15 cellular contexts compared by ENCODE assay signal in genomic region chr15:50840520-50840919, GRCh38.
"Had no signal": no experiment of that assay in that cellular context is flagged by ENCODE, and none has a peak within 500 bp of the region (broad histone marks: within the 10 kb centered on the region; RNA-seq: fewer than 3 reads in every experiment).

No MANE protein-coding gene starts in this region.

- H3K36me3 ChIP-seq: cardiac muscle cell, prostate gland, tibial artery, vagina had no signal

- DNase-seq: activated CD4-positive, alpha-beta T cell treated with anti-CD3 and anti-CD28 coated beads, Interleukin-2, amount 50 U/mL, for 48 hours; activated naive CD4-positive, alpha-beta T cell treated with anti-CD3 and anti-CD28 coated beads, Interleukin-2, amount 10 ng/mL, durations not matched to agents 7 days and 5 days; activated T-cell treated with anti-CD3 and anti-CD28 coated beads, Interleukin-2, amount 50 U/mL, for 24 hours; right cardiac atrium; stimulated activated CD4-positive, alpha-beta T cell treated with anti-CD3 and anti-CD28 coated beads, Interleukin-4, amount 100 ng/mL, for 24 hours; stimulated activated naive CD4-positive, alpha-beta T cell; tibial artery had no signal

- ATAC-seq: activated CD4-positive, CD25-positive, alpha-beta regulatory T cell treated with anti-CD3 and anti-CD28 coated beads, Interleukin-2, amount 50 U/mL, for 24 hours; esophagus mucosa; natural killer cell treated with Interleukin-12 subunit alpha and Interleukin-12 subunit beta and Interleukin-15 and Interleukin-18, amount 100 ng/mL, for 72 hours; right cardiac atrium had no signal

- H2AFZ ChIP-seq: hepatocyte had no signal

- H3K4me1 ChIP-seq: prostate gland, tibial artery, vagina had no signal

- H3K4me3 Mint-ChIP-seq: activated naive CD4-positive, alpha-beta T cell treated with anti-CD3 and anti-CD28 coated beads, Interleukin-2, amount 10 ng/mL, durations not matched to agents 7 days and 5 days; activated T-cell treated with anti-CD3 and anti-CD28 coated beads, Interleukin-2, amount 50 U/mL, for 24 hours; natural killer cell treated with Interleukin-12 subunit alpha and Interleukin-12 subunit beta and Interleukin-15 and Interleukin-18, amount 100 ng/mL, for 72 hours; T-helper 2 cell treated with Interferon-gamma antibody and Interleukin-4, amounts not matched to agents 5 μg/mL and 100 μg/mL, for 36 hours had no signal

- H3K79me2 ChIP-seq: hepatocyte had no signal

- H3K4me2 ChIP-seq: hepatocyte had no signal

- H3K4me1 Mint-ChIP-seq: activated naive CD4-positive, alpha-beta T cell treated with anti-CD3 and anti-CD28 coated beads, Interleukin-2, amount 10 ng/mL, durations not matched to agents 7 days and 5 days had no signal

- H3K36me3 Mint-ChIP-seq: activated naive CD4-positive, alpha-beta T cell treated with anti-CD3 and anti-CD28 coated beads, Interleukin-2, amount 10 ng/mL, durations not matched to agents 7 days and 5 days; natural killer cell treated with Interleukin-12 subunit alpha and Interleukin-12 subunit beta and Interleukin-15 and Interleukin-18, amount 100 ng/mL, for 72 hours had no signal

- H3K9me3 ChIP-seq: prostate gland, tibial artery, vagina had no signal

- H3K27me3 ChIP-seq: cardiac muscle cell, hepatocyte, tibial artery, vagina had no signal

- H3K27ac Mint-ChIP-seq: activated naive CD4-positive, alpha-beta T cell treated with anti-CD3 and anti-CD28 coated beads, Interleukin-2, amount 10 ng/mL, durations not matched to agents 7 days and 5 days; activated T-cell treated with anti-CD3 and anti-CD28 coated beads, Interleukin-2, amount 50 U/mL, for 24 hours; natural killer cell treated with Interleukin-12 subunit alpha and Interleukin-12 subunit beta and Interleukin-15 and Interleukin-18, amount 100 ng/mL, for 72 hours; T-helper 2 cell treated with Interferon-gamma antibody and Interleukin-4, amounts not matched to agents 5 μg/mL and 100 μg/mL, for 36 hours had no signal

- H3K9me3 Mint-ChIP-seq: activated naive CD4-positive, alpha-beta T cell treated with anti-CD3 and anti-CD28 coated beads, Interleukin-2, amount 10 ng/mL, durations not matched to agents 7 days and 5 days; natural killer cell treated with Interleukin-12 subunit alpha and Interleukin-12 subunit beta and Interleukin-15 and Interleukin-18, amount 100 ng/mL, for 72 hours had no signal

- H3K4me3 ChIP-seq: cardiac muscle cell, hepatocyte, prostate gland, tibial artery, vagina had no signal

- H3K27ac ChIP-seq: cardiac muscle cell, hepatocyte, prostate gland, tibial artery, vagina had no signal
